8 cellular contexts compared by ENCODE assay signal in genomic region chr1:204493145-204493881, GRCh38. TPM values are rescaled to one million over a fixed set of nuclear protein-coding genes. Genes with fewer than 3 reads are reported as not detected.
DNase-seq lines count a peak whose midpoint lies in the region; ATAC-seq, FAIRE-seq and TF ChIP-seq lines count a peak whose summit lies in the region.

No MANE protein-coding gene starts in this region.

- peak overlapping the region; percentile 91 for H2AFZ ChIP-seq in DND-41 (ENCODE audit: low read depth, low read length)

- H3K4me3 ChIP-seq in DND-41 (ENCODE audit: low read depth in 1 of 2, low read length in 2 of 2) (peak overlapping the region; percentile 93 to 99), LNCaP clone FGC (ENCODE audit: low read depth, low read length) (peak overlapping the region; percentile 87), neutrophil (ENCODE audit: low read depth in 1 of 2, low read length in 1 of 2) (peak overlapping the region; percentile 76 to 81)

- DNase-seq in DND-41 (peak; percentile 73), LNCaP clone FGC (ENCODE audit: low read depth) (no peak), foreskin keratinocyte (peak; percentile 26 to 49), RCC 7860 (ENCODE audit: low spot score) (no peak), HK-2 (ENCODE audit: unreplicated experiment) (no peak)
- peak; percentile 51 to 54 for DNase-seq in activated T-cell treated with anti-CD3 and anti-CD28 coated beads, Interleukin-2, amount 50 U/mL, for 48 hours
- DNase-seq in NK-92 treated with Interleukin-12 subunit alpha and Interleukin-12 subunit beta, amount 100 ng/mL, for 24 hours (lab: John Stamatoyannopoulos, UW), result no peak

- H3K27me3 ChIP-seq in DND-41 (ENCODE audit: insufficient read depth, low read length, poor library complexity), result no peaks in the 10 kb centered on the region
- peaks cover 7% of the 10 kb centered on the region for H3K27me3 ChIP-seq in foreskin keratinocyte
- H3K27me3 ChIP-seq in neutrophil, result peaks cover 78% of the 10 kb centered on the region

- H3K27ac ChIP-seq in DND-41 (ENCODE audit: low read length), result peak overlapping the region; percentile 84
- no peak overlapping the region for H3K27ac ChIP-seq in foreskin keratinocyte
- H3K27ac ChIP-seq in neutrophil, result no peak overlapping the region

- no peak for FAIRE-seq in RCC 7860 (lab: Jason Lieb, UNC)

- peak overlapping the region; percentile 82 for H3K4me2 ChIP-seq in DND-41 (ENCODE audit: insufficient read depth, low read length)

- ATAC-seq in DND-41 (ENCODE audit: insufficient read depth, low read depth) (peak; percentile 54), foreskin keratinocyte (no peak)

- no peaks in the 10 kb centered on the region for H3K9me3 ChIP-seq in DND-41 (ENCODE audit: insufficient read depth, low read length, severe bottlenecking)
- H3K9me3 ChIP-seq in neutrophil, result no peaks in the 10 kb centered on the region

- H3K79me2 ChIP-seq in DND-41 (ENCODE audit: insufficient read depth, low read length), result peaks cover 54% of the 10 kb centered on the region

- H4K20me1 ChIP-seq in DND-41 (ENCODE audit: insufficient read depth, low read length), result peaks cover 14% of the 10 kb centered on the region; the same call in 1 of the 2 replicates

- H3K4me1 ChIP-seq in DND-41 (ENCODE audit: insufficient read depth, low read length) (peaks cover 42% of the 10 kb centered on the region), foreskin keratinocyte (no peaks in the 10 kb centered on the region), neutrophil (ENCODE audit: control insufficient read depth in 1 of 2, insufficient read depth in 1 of 2, low read depth in 1 of 2, low read length in 1 of 2) (peaks cover 23 to 25% of the 10 kb centered on the region in 2 experiments)

- TF ChIP-seq CTCF in DND-41 (IDR thresholded peaks at IDR 0.05; ENCODE audit: borderline replicate concordance, extremely low read depth, low read length, poor library complexity, severe bottlenecking), result no peak
- TF ChIP-seq CTCF in LNCaP clone FGC (IDR thresholded peaks at IDR 0.05; ENCODE audit: control insufficient read depth, extremely low read depth, insufficient read depth), result no peak
- no peak for TF ChIP-seq CTCF in foreskin keratinocyte (conservative IDR thresholded peaks at IDR 0.05)
- TF ChIP-seq CTCF in neutrophil (IDR thresholded peaks at IDR 0.05), result no peak

- peak overlapping the region; percentile 87 for H3K9ac ChIP-seq in DND-41 (ENCODE audit: low read depth, low read length)

- H3K36me3 ChIP-seq in DND-41 (ENCODE audit: insufficient read depth, low read length), result peaks cover 10% of the 10 kb centered on the region
- H3K36me3 ChIP-seq in neutrophil, result no peaks in the 10 kb centered on the region

RNA-seq across cellular contexts. Expression of gene PIK3C2B, which starts 1.3 kb away (rescaled TPM):
- total RNA-seq in foreskin keratinocyte, result 3.0 and 3.6 TPM in 2 replicates
- 0.58 and 0.69 TPM in 2 replicates for polyA plus RNA-seq in foreskin keratinocyte

RNA-seq across cellular contexts. Expression of gene MDM4, which starts 22.9 kb away (rescaled TPM):
- total RNA-seq in foreskin keratinocyte, result 14.7 and 15.2 TPM in 2 replicates
- 3.1 and 3.6 TPM in 2 replicates for polyA plus RNA-seq in foreskin keratinocyte

Comparison
In these comparisons a context has a peak if more than half of its experiments do, and no peak if none do; other contexts are left out.
1. DNase-seq: peak in DND-41 (single experiment), activated T-cell treated with anti-CD3 and anti-CD28 coated beads, Interleukin-2, amount 50 U/mL, for 48 hours (2 of 2) and foreskin keratinocyte (2 of 2); none in LNCaP clone FGC (single experiment), RCC 7860 (single experiment), NK-92 treated with Interleukin-12 subunit alpha and Interleukin-12 subunit beta, amount 100 ng/mL, for 24 hours (single experiment) and HK-2 (single experiment).
2. Peak in every context shown above with its lines, with median percentiles within 50 percentile points of each other: H3K4me3 ChIP-seq.